In genomic region chr1:64890699-64891439, GRCh38 we compare ENCODE assay signal across 13 cellular contexts.
DNase-seq lines count a peak whose midpoint lies in the region; ATAC-seq, FAIRE-seq and TF ChIP-seq lines count a peak whose summit lies in the region.
"Had no signal": no experiment of that assay in that cellular context is flagged by ENCODE, and none has a peak within 500 bp of the region (broad histone marks: within the 10 kb centered on the region; RNA-seq: fewer than 3 reads in every experiment).

No MANE protein-coding gene starts in this region.

- H3K36me3 ChIP-seq in SK-N-MC (ENCODE audit: insufficient read depth, low read length) (peaks cover 7% of the 10 kb centered on the region), endothelial cell of umbilical vein (ENCODE audit: control insufficient read depth in 2 of 2, extremely low read depth in 1 of 2, insufficient read depth in 2 of 2, low read length in 2 of 2) (no peaks in the 10 kb centered on the region)
- H3K36me3 ChIP-seq: ascending aorta, BE2C had no signal

- no peaks in the 10 kb centered on the region for H4K20me1 ChIP-seq in endothelial cell of umbilical vein (replicated peaks; ENCODE audit: control insufficient read depth, extremely low read depth, insufficient read depth, low read length)

- H3K27ac ChIP-seq in CD4-positive, alpha-beta T cell (ENCODE audit: low read depth, low read length), result no peak overlapping the region
- H3K27ac ChIP-seq in SK-N-MC, result peak overlapping the region; percentile 95
- peak overlapping the region; percentile 31 for H3K27ac ChIP-seq in endothelial cell of umbilical vein (ENCODE audit: insufficient read depth, low read depth, low read length)
- H3K27ac ChIP-seq: ascending aorta had no signal

- TF ChIP-seq POLR2A in endothelial cell of umbilical vein (IDR thresholded peaks at IDR 0.05; ENCODE audit: low read depth, low read length), result no peak

- H3K27me3 Mint-ChIP-seq in CD4-positive, alpha-beta T cell, result no peaks in the 10 kb centered on the region
- no peaks in the 10 kb centered on the region for H3K27me3 Mint-ChIP-seq in nephron (ENCODE audit: low read depth)

- peak overlapping the region; percentile 23 for H3K4me2 ChIP-seq in endothelial cell of umbilical vein (ENCODE audit: insufficient read depth, low read length)

- peak overlapping the region; percentile 64 for H3K9ac ChIP-seq in SK-N-MC (ENCODE audit: insufficient read length)
- H3K9ac ChIP-seq in endothelial cell of umbilical vein (replicated peaks; ENCODE audit: extremely low read depth, insufficient read depth, low read length), result no peak overlapping the region

- peaks cover 38% of the 10 kb centered on the region for H3K4me1 ChIP-seq in endothelial cell of umbilical vein (ENCODE audit: control insufficient read depth, extremely low read depth, insufficient read depth, low read length)
- H3K4me1 ChIP-seq: BE2C had no signal

- H3K4me3 ChIP-seq in SK-N-MC (peak overlapping the region; percentile 74), endothelial cell of umbilical vein (replicated peaks in 1 of 3; ENCODE audit: insufficient read depth in 1 of 3, low read depth in 1 of 3, low read length in 3 of 3) (no peak overlapping the region)
- H3K4me3 ChIP-seq: ascending aorta had no signal

- H3K27me3 ChIP-seq in CD4-positive, alpha-beta T cell (ENCODE audit: control insufficient read depth, insufficient read depth, low read length), result no peaks in the 10 kb centered on the region
- H3K27me3 ChIP-seq in endothelial cell of umbilical vein (ENCODE audit: control insufficient read depth in 2 of 2, insufficient read depth in 2 of 2, low read length in 2 of 2), result no peaks in the 10 kb centered on the region
- H3K27me3 ChIP-seq: ascending aorta, BE2C had no signal

- peaks cover 8% of the 10 kb centered on the region for H3K36me3 Mint-ChIP-seq in CD4-positive, alpha-beta T cell (ENCODE audit: low read depth)
- H3K36me3 Mint-ChIP-seq in nephron (ENCODE audit: low read depth), result no peaks in the 10 kb centered on the region

- no peaks in the 10 kb centered on the region for H3K9me3 Mint-ChIP-seq in CD4-positive, alpha-beta T cell
- no peaks in the 10 kb centered on the region for H3K9me3 Mint-ChIP-seq in nephron

- H3K9me1 ChIP-seq in endothelial cell of umbilical vein (replicated peaks; ENCODE audit: control insufficient read depth, extremely low read depth, insufficient read depth, low read length), result no peaks in the 10 kb centered on the region

- no peak overlapping the region for H2AFZ ChIP-seq in endothelial cell of umbilical vein (ENCODE audit: low read depth, low read length)

- TF ChIP-seq CTCF in CD4-positive, alpha-beta T cell (IDR thresholded peaks at IDR 0.05), result no peak
- TF ChIP-seq CTCF in endothelial cell of umbilical vein (IDR thresholded peaks at IDR 0.05; ENCODE audit: extremely low read depth in 1 of 2, insufficient read depth in 1 of 2, low read depth in 1 of 2, low read length in 2 of 2) (no peak), nephron (IDR thresholded peaks at IDR 0.05; ENCODE audit: unreplicated experiment in 3 of 3) (no peak)

- peak overlapping the region; percentile 56 for H3K27ac Mint-ChIP-seq in CD4-positive, alpha-beta T cell
- H3K27ac Mint-ChIP-seq in nephron, result peak overlapping the region; percentile 31 to 41 (median 38)

- peak overlapping the region; percentile 52 for H3K4me3 Mint-ChIP-seq in CD4-positive, alpha-beta T cell
- no peak overlapping the region for H3K4me3 Mint-ChIP-seq in nephron

- dilution Hi-C loops in endothelial cell of umbilical vein (cut with MboI; ENCODE audit: extremely low pct_ligation_motif_present, low sequenced_read_pairs), result no loop called here

- H3K79me2 ChIP-seq in endothelial cell of umbilical vein (ENCODE audit: control insufficient read depth, insufficient read depth, low read length), result peaks cover 90% of the 10 kb centered on the region

- peaks cover 99% of the 10 kb centered on the region for H3K4me1 Mint-ChIP-seq in CD4-positive, alpha-beta T cell (ENCODE audit: low read depth)
- peaks cover 74% of the 10 kb centered on the region for H3K4me1 Mint-ChIP-seq in nephron

- POLR2A ChIA-PET in CD4-positive, alpha-beta T cell (lab: Charles Lee), result interaction anchor here (0.7 to 1.1 kb wide), 2 partner anchors 13 to 75 kb away, joined by 3 to 4 read pairs; no protein-coding TSS in a partner anchor
- POLR2A ChIA-PET in endothelial cell of umbilical vein (lab: Charles Lee), result no interaction called here

- no peak for ATAC-seq in CD4-positive, alpha-beta T cell (ENCODE audit: poor library complexity)
- no peak for ATAC-seq in GM18867 (IDR thresholded peaks at IDR 0.05; ENCODE audit: unreplicated experiment)

- no peak for FAIRE-seq in endothelial cell of umbilical vein (lab: Jason Lieb, UNC)

- CTCF ChIA-PET in CD4-positive, alpha-beta T cell (lab: Charles Lee), result interaction anchor here (0.6 kb wide), 1 partner anchor 83 kb away, joined by 3 read pairs; no protein-coding TSS in a partner anchor
- CTCF ChIA-PET in endothelial cell of umbilical vein (lab: Charles Lee), result no interaction called here

- H3K9me3 ChIP-seq in CD4-positive, alpha-beta T cell (ENCODE audit: control insufficient read depth, low read length), result no peaks in the 10 kb centered on the region
- H3K9me3 ChIP-seq in SK-N-MC (ENCODE audit: low read depth, low read length), result no peaks in the 10 kb centered on the region
- H3K9me3 ChIP-seq in endothelial cell of umbilical vein (replicated peaks; ENCODE audit: control insufficient read depth, insufficient read depth, low read length), result no peaks in the 10 kb centered on the region
- H3K9me3 ChIP-seq: ascending aorta, BE2C had no signal

- TSS peak; percentile 65 for BruUV-seq in endothelial cell of umbilical vein (replicated peaks; lab: Mats Ljungman, UMichigan)

- intact Hi-C loops in CD4-positive, alpha-beta T cell (cut with DNase I, micrococcal nuclease), result no loop called here
- intact Hi-C loops in endothelial cell of umbilical vein (cut with micrococcal nuclease), result no loop called here

- no peak for DNase-seq in CD4-positive, alpha-beta T cell
- no peak for DNase-seq in SK-N-MC (ENCODE audit: low read depth, low spot score)
- peak; percentile 18 for DNase-seq in endothelial cell of umbilical vein (ENCODE audit: low read depth, low spot score)
- DNase-seq in nucleus accumbens (lab: John Stamatoyannopoulos, UW), result no peak
- DNase-seq in NCI-H345 treated with DMSO at 0.1 percent for 48 hours (lab: John Stamatoyannopoulos, UW; ENCODE audit: unreplicated experiment), result no peak
- no peak for DNase-seq in globus pallidus (ENCODE audit: low spot score)
- DNase-seq: activated CD4-positive, alpha-beta T cell treated with anti-CD3 and anti-CD28 coated beads for 4 hours; BE2C; NCI-H2029 treated with DMSO at 0.1 percent for 48 hours; NCI-H69 had no signal

TF ChIP-seq in endothelial cell of umbilical vein, 7 proteins besides CTCF, POLR2A, EP300 and RAD21:
- TF ChIP-seq GATA2 (IDR thresholded peaks at IDR 0.05; ENCODE audit: insufficient read depth, insufficient read length, low read depth, low read length), result no peak
- TF ChIP-seq FOS (IDR thresholded peaks at IDR 0.05; ENCODE audit: borderline replicate concordance, insufficient read depth, low read length), result no peak
- no peak for TF ChIP-seq MYC (IDR thresholded peaks at IDR 0.05; ENCODE audit: low read depth, low read length)
- TF ChIP-seq, protein P1, sequence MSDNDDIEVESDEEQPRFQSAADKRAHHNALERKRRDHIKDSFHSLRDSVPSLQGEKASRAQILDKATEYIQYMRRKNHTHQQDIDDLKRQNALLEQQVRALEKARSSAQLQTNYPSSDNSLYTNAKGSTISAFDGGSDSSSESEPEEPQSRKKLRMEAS (IDR thresholded peaks at IDR 0.05; ENCODE audit: insufficient read depth, insufficient read length), result no peak
- TF ChIP-seq EZH2 (IDR thresholded peaks at IDR 0.05; ENCODE audit: borderline replicate concordance, low read depth, low read length, severe bottlenecking), result no peak
- TF ChIP-seq JUN (IDR thresholded peaks at IDR 0.05; ENCODE audit: borderline replicate concordance, insufficient read depth, insufficient read length, low read depth), result no peak
- TF ChIP-seq POLR2AphosphoS5 (IDR thresholded peaks at IDR 0.05; ENCODE audit: insufficient read depth, low read depth, low read length), result no peak
